In genomic region chr4:6563935-6564645, GRCh38 we compare ENCODE assay signal across 12 cellular contexts. TPM values are rescaled to one million over a fixed set of nuclear protein-coding genes. Genes with fewer than 3 reads are reported as not detected.
DNase-seq lines count a peak whose midpoint lies in the region; ATAC-seq, FAIRE-seq and TF ChIP-seq lines count a peak whose summit lies in the region.
"Had no signal": no experiment of that assay in that cellular context is flagged by ENCODE, and none has a peak within 500 bp of the region (broad histone marks: within the 10 kb centered on the region; RNA-seq: fewer than 3 reads in every experiment).

No MANE protein-coding gene starts in this region.

- POLR2A ChIA-PET in endothelial cell of umbilical vein (lab: Charles Lee): no interaction called here

- 9 to 16% methylated on average over 28 to 44 of the region's 66 CpGs for WGBS in GM23248 (ENCODE audit: low coverage in 1 of 2, low lambda C conversion rate in 2 of 2, missing lambda C conversion rate in 2 of 2), 2 experiments

- no peaks in the 10 kb centered on the region for H3K9me2 ChIP-seq in GM23248 (ENCODE audit: insufficient read depth)

- H3K36me3 ChIP-seq in endothelial cell of umbilical vein (ENCODE audit: control insufficient read depth in 2 of 2, extremely low read depth in 1 of 2, insufficient read depth in 2 of 2, low read length in 2 of 2): no peaks in the 10 kb centered on the region
- no peaks in the 10 kb centered on the region for H3K36me3 ChIP-seq in osteoblast (ENCODE audit: insufficient read depth, low read length)
- no peaks in the 10 kb centered on the region for H3K36me3 ChIP-seq in GM23248 (ENCODE audit: low read depth)
- H3K36me3 ChIP-seq: SJCRH30 had no signal

- no peak for TF ChIP-seq POLR2A in endothelial cell of umbilical vein (IDR thresholded peaks at IDR 0.05; ENCODE audit: low read depth, low read length)

- in situ Hi-C loops in GM23248 (cut with MboI): no loop called here

- CTCF ChIA-PET in endothelial cell of umbilical vein (lab: Charles Lee): interaction anchor here (0.6 kb wide), 1 partner anchor 8 kb away, joined by 3 read pairs; no protein-coding TSS in a partner anchor

- H3K4me1 ChIP-seq in endothelial cell of umbilical vein (ENCODE audit: control insufficient read depth, extremely low read depth, insufficient read depth, low read length) (no peaks in the 10 kb centered on the region), osteoblast (ENCODE audit: insufficient read depth, low read length) (peaks cover 3% of the 10 kb centered on the region), GM23248 (ENCODE audit: insufficient read depth) (no peaks in the 10 kb centered on the region)

- TF ChIP-seq CTCF in AG10803 (conservative IDR thresholded peaks at IDR 0.05; ENCODE audit: low read length) (no peak), LNCaP clone FGC (IDR thresholded peaks at IDR 0.05; ENCODE audit: control insufficient read depth, extremely low read depth, insufficient read depth) (no peak), endothelial cell of umbilical vein (IDR thresholded peaks at IDR 0.05; ENCODE audit: extremely low read depth in 1 of 2, insufficient read depth in 1 of 2, low read depth in 1 of 2, low read length in 2 of 2) (no peak), osteoblast (IDR thresholded peaks at IDR 0.05; ENCODE audit: extremely low read depth, low read depth, low read length) (no peak)

- no peak for ATAC-seq in GM21360 (IDR thresholded peaks at IDR 0.05; ENCODE audit: unreplicated experiment)
- no peak for ATAC-seq in HG02798 (IDR thresholded peaks at IDR 0.05; ENCODE audit: poor library complexity, unreplicated experiment)
- ATAC-seq: stimulated activated memory B cell treated with anti-CD40 and anti-IgM and Interleukin-4, amounts not matched to agents 10 μg/mL and 1 μg/mL and 100 μg/mL, for 72 hours had no signal

- H3K27ac ChIP-seq in endothelial cell of umbilical vein (ENCODE audit: insufficient read depth, low read depth, low read length): no peak overlapping the region
- H3K27ac ChIP-seq in osteoblast (ENCODE audit: low read depth, low read length): no peak overlapping the region
- no peak overlapping the region for H3K27ac ChIP-seq in GM23248
- H3K27ac ChIP-seq: SJCRH30 had no signal

- H2AFZ ChIP-seq in endothelial cell of umbilical vein (ENCODE audit: low read depth, low read length) (no peak overlapping the region), osteoblast (ENCODE audit: low read length) (no peak overlapping the region), GM23248 (no peak overlapping the region)

- H3K9ac ChIP-seq in endothelial cell of umbilical vein (replicated peaks; ENCODE audit: extremely low read depth, insufficient read depth, low read length) (no peak overlapping the region), GM23248 (no peak overlapping the region)

- H3K9me1 ChIP-seq in endothelial cell of umbilical vein (replicated peaks; ENCODE audit: control insufficient read depth, extremely low read depth, insufficient read depth, low read length): no peaks in the 10 kb centered on the region

- H3K27me3 ChIP-seq in endothelial cell of umbilical vein (ENCODE audit: control insufficient read depth in 2 of 2, insufficient read depth in 2 of 2, low read length in 2 of 2) (peaks cover 38 to 47% of the 10 kb centered on the region in 2 experiments), osteoblast (ENCODE audit: insufficient read depth, low read length) (peaks cover 59% of the 10 kb centered on the region), GM23248 (replicated peaks; ENCODE audit: insufficient read depth) (peaks cover 44% of the 10 kb centered on the region)

- H3K9me3 ChIP-seq in endothelial cell of umbilical vein (replicated peaks; ENCODE audit: control insufficient read depth, insufficient read depth, low read length): no peaks in the 10 kb centered on the region
- H3K9me3 ChIP-seq in osteoblast (ENCODE audit: low read depth, low read length): no peaks in the 10 kb centered on the region
- H3K9me3 ChIP-seq in GM23248 (ENCODE audit: low read depth): no peaks in the 10 kb centered on the region
- H3K9me3 ChIP-seq: SJCRH30 had no signal

- intact Hi-C loops in endothelial cell of umbilical vein (cut with micrococcal nuclease): no loop called here

- H3K4me3 ChIP-seq in AG10803 (ENCODE audit: low read length): peak overlapping the region; percentile 15
- H3K4me3 ChIP-seq in LNCaP clone FGC (ENCODE audit: low read depth, low read length): 0 out of 2 replicates have a peak overlapping the region, but pooled peaks have one; percentile 13
- no peak overlapping the region for H3K4me3 ChIP-seq in endothelial cell of umbilical vein (replicated peaks in 1 of 3; ENCODE audit: insufficient read depth in 1 of 3, low read depth in 1 of 3, low read length in 3 of 3)
- H3K4me3 ChIP-seq in osteoblast (ENCODE audit: insufficient read depth, low read length): no peak overlapping the region
- no peak overlapping the region for H3K4me3 ChIP-seq in GM23248
- H3K4me3 ChIP-seq: SJCRH30 had no signal

- DNase-seq in AG10803 (ENCODE audit: low read depth): no peak
- no peak for DNase-seq in LNCaP clone FGC (ENCODE audit: low read depth)
- no peak for DNase-seq in endothelial cell of umbilical vein (ENCODE audit: low read depth, low spot score)
- DNase-seq in osteoblast (ENCODE audit: insufficient read length, low spot score, missing footprints): peak; percentile 27
- DNase-seq in GM23248: no peak
- no peak for DNase-seq in activated CD8-positive, alpha-beta memory T cell treated with anti-CD3 and anti-CD28 coated beads, Interleukin-2, amount 50 U/mL, for 48 hours
- DNase-seq: activated T-cell treated with anti-CD3 and anti-CD28 coated beads, Interleukin-2, amount 50 U/mL, for 1 hour; caudate nucleus; SJCRH30 had no signal

- H4K20me1 ChIP-seq in endothelial cell of umbilical vein (replicated peaks; ENCODE audit: control insufficient read depth, extremely low read depth, insufficient read depth, low read length) (no peaks in the 10 kb centered on the region), osteoblast (ENCODE audit: insufficient read depth, low read length) (no peaks in the 10 kb centered on the region), GM23248 (ENCODE audit: insufficient read depth) (no peaks in the 10 kb centered on the region)

- H3K4me2 ChIP-seq in endothelial cell of umbilical vein (ENCODE audit: insufficient read depth, low read length) (no peak overlapping the region), osteoblast (ENCODE audit: insufficient read depth, low read length) (no peak overlapping the region), GM23248 (ENCODE audit: unreplicated experiment) (no peak overlapping the region)

- BruUV-seq in endothelial cell of umbilical vein (replicated peaks; lab: Mats Ljungman, UMichigan): no TSS peak

- H3F3A ChIP-seq in GM23248 (ENCODE audit: insufficient read depth): peaks cover 5% of the 10 kb centered on the region; the same call in 1 of the 2 replicates

- no peaks in the 10 kb centered on the region for H3K79me2 ChIP-seq in endothelial cell of umbilical vein (ENCODE audit: control insufficient read depth, insufficient read depth, low read length)
- no peaks in the 10 kb centered on the region for H3K79me2 ChIP-seq in osteoblast (ENCODE audit: insufficient read depth, low read length)
- no peaks in the 10 kb centered on the region for H3K79me2 ChIP-seq in GM23248 (ENCODE audit: insufficient read depth)

- dilution Hi-C loops in endothelial cell of umbilical vein (cut with MboI; ENCODE audit: extremely low pct_ligation_motif_present, low sequenced_read_pairs): no loop called here

- no peak for FAIRE-seq in endothelial cell of umbilical vein (lab: Jason Lieb, UNC)

TF ChIP-seq in endothelial cell of umbilical vein, 7 proteins besides CTCF, POLR2A, EP300 and RAD21:
- no peak for TF ChIP-seq GATA2 (IDR thresholded peaks at IDR 0.05; ENCODE audit: insufficient read depth, insufficient read length, low read depth, low read length)
- peak; percentile 64 for TF ChIP-seq EZH2 (IDR thresholded peaks at IDR 0.05; ENCODE audit: borderline replicate concordance, low read depth, low read length, severe bottlenecking)
- TF ChIP-seq JUN (IDR thresholded peaks at IDR 0.05; ENCODE audit: borderline replicate concordance, insufficient read depth, insufficient read length, low read depth): no peak

RNA-seq across cellular contexts. Expression of gene MAN2B2, which starts 10.9 kb away (rescaled TPM):
- total RNA-seq in endothelial cell of umbilical vein (15.7 and 24.2 TPM in 2 replicates), osteoblast (26.8 and 28.2 TPM in 2 replicates)
- polyA plus RNA-seq in endothelial cell of umbilical vein (25.1 and 30.1 TPM in 2 replicates), GM23248 (2016; fragmentation: Nextera tagmentation; extraction: Ambion mirVana) (28.7 and 30.5 TPM in 2 replicates)
- 14.1 and 16.0 TPM in 2 replicates for polyA plus RNA-seq in endothelial cell of umbilical vein (2011; cell fraction: cytosol; rRNA removed)
- polyA plus RNA-seq in endothelial cell of umbilical vein (2011; cell fraction: nucleus; rRNA removed): 16.2 and 18.1 TPM in 2 replicates
- 15.8 and 18.0 TPM in 2 replicates for polyA plus RNA-seq in endothelial cell of umbilical vein (2012)
- polyA minus RNA-seq in endothelial cell of umbilical vein: 28.0 and 28.9 TPM in 2 replicates
- polyA minus RNA-seq in endothelial cell of umbilical vein (2011; cell fraction: cytosol; rRNA and poly(A)+ RNA removed): 7.1 TPM
- 9.9 and 11.3 TPM in 2 replicates for polyA minus RNA-seq in endothelial cell of umbilical vein (2011; cell fraction: nucleus; rRNA and poly(A)+ RNA removed)
- 40.1 and 50.1 TPM in 2 replicates for total RNA-seq in GM23248 (2014; rRNA removed; shearing (Covaris generic))

Comparison
In these comparisons a context has a peak if more than half of its experiments do, and no peak if none do; other contexts are left out.
1. H3K4me3 ChIP-seq: peak in AG10803 (single experiment) and LNCaP clone FGC (single experiment); none in endothelial cell of umbilical vein (0 of 3), osteoblast (single experiment) and GM23248 (single experiment).